In the genomic region with DNA sequence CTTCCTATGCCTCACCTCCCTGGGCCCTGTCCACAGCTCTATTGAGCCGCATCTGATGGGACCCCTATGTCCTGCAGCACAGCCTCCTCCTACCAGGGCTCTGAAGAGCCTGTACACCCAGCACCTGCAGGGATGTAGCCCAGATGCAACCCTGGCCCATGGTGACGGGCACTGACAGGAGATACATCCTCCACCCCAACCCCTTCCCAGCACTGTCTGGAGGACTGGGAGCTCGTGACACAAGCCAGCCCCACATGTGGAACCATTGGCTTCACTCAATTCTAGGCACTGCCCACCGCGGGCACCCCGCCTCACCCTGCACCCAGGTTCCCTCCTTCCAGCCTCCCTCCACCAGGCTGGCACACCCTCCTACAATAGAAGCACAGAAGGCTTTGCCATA, we compare ENCODE assay signal across 24 cellular contexts. TPM values are rescaled to one million over a fixed set of nuclear protein-coding genes. Genes with fewer than 3 reads are reported as not detected.
DNase-seq lines count a peak whose midpoint lies in the region; ATAC-seq, FAIRE-seq and TF ChIP-seq lines count a peak whose summit lies in the region.
"Had no signal": no experiment of that assay in that cellular context is flagged by ENCODE, and none has a peak within 500 bp of the region (broad histone marks: within the 10 kb centered on the region; RNA-seq: fewer than 3 reads in every experiment).

No MANE protein-coding gene starts in this region.

- CTCF ChIA-PET in H1 (lab: Charles Lee; ENCODE audit: partially characterized antibody): interaction anchor here (0.6 to 0.9 kb wide), 2 partner anchors 375 to 485 kb away, joined by 3 to 6 read pairs; no protein-coding TSS in a partner anchor

- no peak overlapping the region for H2BK120ac ChIP-seq in H1 (replicated peaks; ENCODE audit: low read depth, low read length)
- no peak overlapping the region for H2BK120ac ChIP-seq in mesendoderm (ENCODE audit: low read depth, low read length)
- H2BK120ac ChIP-seq in trophoblast cell (ENCODE audit: insufficient read depth, low read length, poor library complexity): no peak overlapping the region

- H2BK20ac ChIP-seq in H1 (ENCODE audit: low read length): no peak overlapping the region

- H3K18ac ChIP-seq in H1 (ENCODE audit: extremely low read depth, low read length): no peak overlapping the region
- no peak overlapping the region for H3K18ac ChIP-seq in mesendoderm (ENCODE audit: low read length)
- H3K18ac ChIP-seq in trophoblast cell (ENCODE audit: low read length): no peak overlapping the region

- H3K9me3 ChIP-seq in H1 (ENCODE audit: insufficient read depth in 2 of 2, low read depth in 1 of 2, low read length in 1 of 2): peaks cover 6 to 9% of the 10 kb centered on the region in 2 experiments
- H3K9me3 ChIP-seq in trophoblast cell (ENCODE audit: insufficient read depth, low read depth, low read length): peaks cover 2% of the 10 kb centered on the region
- H3K9me3 ChIP-seq: Caco-2 had no signal

- H3K56ac ChIP-seq in H1 (replicated peaks; ENCODE audit: insufficient read length, low read depth, low read length) (no peak overlapping the region), mesendoderm (ENCODE audit: low read length) (no peak overlapping the region)

- H2AK5ac ChIP-seq in H1 (ENCODE audit: low read depth, low read length): no peak overlapping the region
- H2AK5ac ChIP-seq in mesendoderm (ENCODE audit: low read length): no peak overlapping the region
- H2AK5ac ChIP-seq in trophoblast cell (ENCODE audit: low read length): no peak overlapping the region

- POLR2A ChIA-PET in H1 (lab: Charles Lee; ENCODE audit: partially characterized antibody): interaction anchor here (0.6 to 1.1 kb wide), 3 partner anchors 8 to 17 kb away, joined by 3 read pairs; no protein-coding TSS in a partner anchor

- no peaks in the 10 kb centered on the region for H3K9me3 Mint-ChIP-seq in activated naive CD4-positive, alpha-beta T cell treated with anti-CD3 and anti-CD28 coated beads, Interleukin-2, amount 50 U/mL, for 24 hours

- H2AFZ ChIP-seq in H1 (ENCODE audit: low read length): no peak overlapping the region
- H2AFZ ChIP-seq in trophoblast cell (ENCODE audit: insufficient read depth, low read length, poor library complexity): no peak overlapping the region

- H3K27ac Mint-ChIP-seq in activated naive CD4-positive, alpha-beta T cell treated with anti-CD3 and anti-CD28 coated beads, Interleukin-2, amount 50 U/mL, for 24 hours: peak overlapping the region; percentile 49
- H3K27ac Mint-ChIP-seq: B cell; CD4-positive, alpha-beta T cell; CD8-positive, alpha-beta T cell had no signal

- H3K36me3 ChIP-seq in H1 (ENCODE audit: control insufficient read depth in 2 of 4, insufficient read depth in 4 of 4, low read length in 3 of 4) (0 out of 8 replicates have a peak, but pooled peaks cover 0 to 3% (median 0%) of the 10 kb centered on the region in 4 experiments), mesendoderm (ENCODE audit: control insufficient read depth, insufficient read depth, low read length) (no peaks in the 10 kb centered on the region), trophoblast cell (ENCODE audit: control insufficient read depth in 1 of 2, insufficient read depth in 2 of 2, low read length in 2 of 2) (peaks cover 0 to 2% of the 10 kb centered on the region in 2 experiments)

- H3K23ac ChIP-seq in H1 (ENCODE audit: insufficient read length) (no peak overlapping the region), mesendoderm (ENCODE audit: low read length) (peak overlapping the region; percentile 52), trophoblast cell (ENCODE audit: low read length) (no peak overlapping the region)

- H3K14ac ChIP-seq in H1 (ENCODE audit: insufficient read length) (no peak overlapping the region), trophoblast cell (ENCODE audit: low read length) (no peak overlapping the region)

- FAIRE-seq in H1 (lab: Jason Lieb, UNC): no peak
- FAIRE-seq: A549, D721Med, G401.6, GM12891, GM18507 had no signal

- H3K27me3 ChIP-seq in H1 (replicated peaks in 1 of 4; ENCODE audit: control insufficient read depth in 3 of 4, extremely low read depth in 1 of 4, insufficient read depth in 3 of 4, low read length in 3 of 4) (no peaks in the 10 kb centered on the region; a peak in 1 of 7 replicates), mesendoderm (ENCODE audit: insufficient read depth, low read length, poor library complexity) (no peaks in the 10 kb centered on the region), trophoblast cell (ENCODE audit: insufficient read depth, low read length) (no peaks in the 10 kb centered on the region)

- H3K4me2 ChIP-seq in H1 (ENCODE audit: insufficient read depth in 1 of 2, low read depth in 2 of 2, low read length in 2 of 2) (no peak overlapping the region), mesendoderm (ENCODE audit: low read length) (no peak overlapping the region), trophoblast cell (ENCODE audit: low read length) (no peak overlapping the region)
- H3K4me2 ChIP-seq: A549 had no signal

- H3K9ac ChIP-seq in H1 (replicated peaks in 1 of 4; ENCODE audit: extremely low read depth in 1 of 4, low read depth in 3 of 4, low read length in 3 of 4) (no peak overlapping the region), mesendoderm (ENCODE audit: low read length) (no peak overlapping the region), trophoblast cell (ENCODE audit: low read length) (no peak overlapping the region)
- H3K9ac ChIP-seq: BLaER1 treated with 17β-estradiol and CSF1 and Interleukin-3, amounts not matched to agents 10 nM and 100 nM had no signal

- H3K79me1 ChIP-seq in H1 (ENCODE audit: low read depth, low read length) (peaks cover 33% of the 10 kb centered on the region), mesendoderm (ENCODE audit: low read length) (peaks cover 45% of the 10 kb centered on the region), trophoblast cell (ENCODE audit: low read length) (peaks cover 4% of the 10 kb centered on the region)

- 93% methylated on average over 6 of the region's 6 CpGs; no CpG with 5 or more reads in 1 of the 2 experiments for WGBS in H1 (ENCODE audit: extremely low coverage in 1 of 2, insufficient coverage in 1 of 2, insufficient read length in 1 of 2, insufficient replicate concordance in 2 of 2, low coverage in 1 of 2, low lambda C conversion rate in 2 of 2, missing lambda C conversion rate in 1 of 2), 2 experiments
- no CpG with 5 or more reads among the region's 6 CpGs for WGBS in mesendoderm (ENCODE audit: extremely low coverage, insufficient coverage, low lambda C conversion rate)
- WGBS in trophoblast cell (ENCODE audit: extremely low coverage, insufficient coverage, insufficient read length): no CpG with 5 or more reads among the region's 6 CpGs

- TF ChIP-seq POLR2A in H1 (IDR thresholded peaks at IDR 0.05; ENCODE audit: control extremely low read depth in 1 of 2, low read depth in 2 of 2, low read length in 2 of 2): no peak

- DNase-seq in activated naive CD4-positive, alpha-beta T cell treated with anti-CD3 and anti-CD28 coated beads, Interleukin-2, amount 50 U/mL, for 16 hours: no peak
- DNase-seq in H1 (ENCODE audit: low read depth in 1 of 2, low spot score in 2 of 2) (no peak), mesendoderm (no peak), trophoblast cell (no peak)
- no peak for DNase-seq in activated CD4-positive, alpha-beta T cell treated with anti-CD3 and anti-CD28 coated beads for 4 hours
- DNase-seq: AML-193; Caco-2; Calu3; CD4-positive, alpha-beta T cell; CD8-positive, alpha-beta T cell; DMS79 treated with DMSO at 0.1 percent for 48 hours; GF-D8 had no signal

- peaks cover 7% of the 10 kb centered on the region; the same call in 1 of the 2 replicates for H3K23me2 ChIP-seq in H1 (ENCODE audit: low read depth, low read length)

- H4K5ac ChIP-seq in H1 (ENCODE audit: insufficient read length, low read depth, low read length): no peak overlapping the region
- H4K5ac ChIP-seq in mesendoderm (ENCODE audit: low read length): no peak overlapping the region

- H3K27me3 Mint-ChIP-seq in activated naive CD4-positive, alpha-beta T cell treated with anti-CD3 and anti-CD28 coated beads, Interleukin-2, amount 50 U/mL, for 24 hours: peaks cover 18% of the 10 kb centered on the region

- peak overlapping the region; percentile 4; the same call in 1 of the 2 replicates for H4K8ac ChIP-seq in H1 (ENCODE audit: extremely low read depth, insufficient read depth, low read length)
- H4K8ac ChIP-seq in mesendoderm (ENCODE audit: low read depth, low read length): no peak overlapping the region
- no peak overlapping the region for H4K8ac ChIP-seq in trophoblast cell (ENCODE audit: low read depth, low read length)

- no peaks in the 10 kb centered on the region for H3K36me3 Mint-ChIP-seq in activated naive CD4-positive, alpha-beta T cell treated with anti-CD3 and anti-CD28 coated beads, Interleukin-2, amount 50 U/mL, for 24 hours
- H3K36me3 Mint-ChIP-seq: CD8-positive, alpha-beta T cell had no signal

- H3K27ac ChIP-seq in H1 (ENCODE audit: low read depth, low read length): no peak overlapping the region
- no peak overlapping the region for H3K27ac ChIP-seq in mesendoderm (ENCODE audit: low read depth, low read length)
- H3K27ac ChIP-seq in trophoblast cell (ENCODE audit: low read depth, low read length): no peak overlapping the region
- H3K27ac ChIP-seq: 22Rv1; A549; BLaER1 treated with 17β-estradiol and CSF1 and Interleukin-3, amounts not matched to agents 10 nM and 100 nM; C4-2B had no signal

- H4K91ac ChIP-seq in H1 (replicated peaks; ENCODE audit: insufficient read length, low read length) (no peak overlapping the region), trophoblast cell (ENCODE audit: low read depth, low read length) (no peak overlapping the region)

- no peak for TF ChIP-seq CTCF in H1 (IDR thresholded peaks at IDR 0.05; ENCODE audit: control extremely low read depth in 1 of 3, insufficient read depth in 1 of 3, low read depth in 1 of 3, low read length in 3 of 3)

- no peak overlapping the region for H3K4me3 ChIP-seq in H1 (ENCODE audit: extremely low read depth in 1 of 4, insufficient read depth in 2 of 4, low read depth in 3 of 4, low read length in 4 of 4)
- no peak overlapping the region for H3K4me3 ChIP-seq in mesendoderm (ENCODE audit: low read length)
- H3K4me3 ChIP-seq in trophoblast cell (ENCODE audit: low read depth, low read length): no peak overlapping the region
- H3K4me3 ChIP-seq: A549; BLaER1 treated with 17β-estradiol and CSF1 and Interleukin-3, amounts not matched to agents 10 nM and 100 nM had no signal

- H3K4me1 ChIP-seq in H1 (replicated peaks in 1 of 4; ENCODE audit: control insufficient read depth in 3 of 4, insufficient read depth in 4 of 4, low read length in 3 of 4) (peaks cover 11 to 16% (median 12%) of the 10 kb centered on the region in 4 experiments), mesendoderm (ENCODE audit: control insufficient read depth, low read depth, low read length) (peaks cover 2% of the 10 kb centered on the region), trophoblast cell (ENCODE audit: control insufficient read depth in 1 of 2, insufficient read depth in 2 of 2, low read length in 2 of 2) (peaks cover 10 to 29% of the 10 kb centered on the region in 2 experiments)

- H3K4ac ChIP-seq in H1 (replicated peaks; ENCODE audit: insufficient read length, low read depth, low read length) (no peak overlapping the region), mesendoderm (ENCODE audit: low read depth, low read length) (no peak overlapping the region), trophoblast cell (ENCODE audit: low read depth, low read length) (peak overlapping the region; percentile 57)

- H2BK12ac ChIP-seq in H1 (ENCODE audit: low read depth, low read length) (no peak overlapping the region), trophoblast cell (ENCODE audit: low read length) (no peak overlapping the region)

- H2BK15ac ChIP-seq in H1 (ENCODE audit: low read length) (no peak overlapping the region), mesendoderm (replicated peaks; ENCODE audit: low read depth) (no peak overlapping the region)

- ATAC-seq in GM21367 (IDR thresholded peaks at IDR 0.05; ENCODE audit: unreplicated experiment): no peak
- no peak for ATAC-seq in HG03025 (IDR thresholded peaks at IDR 0.05; ENCODE audit: low FRiP score, unreplicated experiment)
- ATAC-seq: A549; CD8-positive, alpha-beta T cell had no signal

- no peak overlapping the region for H2BK5ac ChIP-seq in H1 (ENCODE audit: low read depth, low read length)
- no peak overlapping the region for H2BK5ac ChIP-seq in mesendoderm (ENCODE audit: low read length)
- H2BK5ac ChIP-seq in trophoblast cell (ENCODE audit: low read depth, low read length, poor library complexity): no peak overlapping the region

- no peak overlapping the region for H4K12ac ChIP-seq in trophoblast cell (ENCODE audit: low read depth, low read length)

- H3K79me2 ChIP-seq in H1 (ENCODE audit: control insufficient read depth in 1 of 2, insufficient read depth in 2 of 2, low read length in 2 of 2) (peaks cover 29 to 96% of the 10 kb centered on the region in 2 experiments), mesendoderm (ENCODE audit: control insufficient read depth, insufficient read depth, low read length) (peaks cover 93% of the 10 kb centered on the region), trophoblast cell (ENCODE audit: control insufficient read depth, insufficient read depth, low read length, poor library complexity) (peaks cover 12% of the 10 kb centered on the region)

- H3K4me1 Mint-ChIP-seq in activated naive CD4-positive, alpha-beta T cell treated with anti-CD3 and anti-CD28 coated beads, Interleukin-2, amount 50 U/mL, for 24 hours: peaks cover 29% of the 10 kb centered on the region

- TF ChIP-seq EP300 in H1 (IDR thresholded peaks at IDR 0.05; ENCODE audit: borderline replicate concordance in 1 of 2, low read depth in 2 of 2, low read length in 2 of 2): no peak

- H3K4me3 Mint-ChIP-seq in activated naive CD4-positive, alpha-beta T cell treated with anti-CD3 and anti-CD28 coated beads, Interleukin-2, amount 50 U/mL, for 24 hours: no peak overlapping the region
- H3K4me3 Mint-ChIP-seq: B cell; CD4-positive, alpha-beta T cell; CD8-positive, alpha-beta T cell had no signal

- peaks cover 2 to 34% of the 10 kb centered on the region in 2 experiments for H4K20me1 ChIP-seq in H1 (replicated peaks in 1 of 2; ENCODE audit: control insufficient read depth in 1 of 2, insufficient read depth in 2 of 2, low read length in 2 of 2)

- TF ChIP-seq RAD21 in H1 (IDR thresholded peaks at IDR 0.05 in 1 of 2, conservative IDR thresholded peaks at IDR 0.05 in 1 of 2; ENCODE audit: low read depth in 2 of 2, low read length in 2 of 2): no peak

RNA-seq across cellular contexts. Expression of gene GRB10, which starts 2.6 kb away (rescaled TPM):
- total RNA-seq in H1 (2021; fragmentation: NEBNext Ultra II Directional; extraction: Animal tissue kit (Norgen Biotek cat#: 25700)): 92.6 and 97.0 TPM in 2 replicates
- 35.7 TPM in 2 replicates for polyA plus RNA-seq in H1 (2011; rRNA removed)
- polyA plus RNA-seq in H1 (2011; cell fraction: cytosol; rRNA removed): 32.1 TPM
- polyA plus RNA-seq in H1 (2011; cell fraction: nucleus; rRNA removed): 65.7 TPM
- polyA plus RNA-seq in H1 (2012, experiment 1 of 2): 66.8 to 75.8 TPM (median 74.0 TPM) in 4 replicates
- polyA plus RNA-seq in H1 (2012, experiment 2 of 2): 36.3 TPM
- 32.9 TPM for polyA plus RNA-seq in H1 (2013, experiment 1 of 2)
- 33.9 TPM for polyA plus RNA-seq in H1 (2013, experiment 2 of 2)
- polyA minus RNA-seq in H1 (2011; rRNA and poly(A)+ RNA removed): 74.5 and 77.8 TPM in 2 replicates
- polyA minus RNA-seq in H1 (2011; cell fraction: cytosol; rRNA and poly(A)+ RNA removed): 60.0 TPM
- polyA minus RNA-seq in H1 (2011; cell fraction: nucleus; rRNA and poly(A)+ RNA removed): 111 TPM
- 29.6 TPM for polyA plus RNA-seq in mesendoderm (2013, experiment 1 of 2)
- 29.5 TPM for polyA plus RNA-seq in mesendoderm (2013, experiment 2 of 2)
- 24.4 and 24.9 TPM in 2 replicates for polyA plus RNA-seq in trophoblast cell (2013)
- total RNA-seq: B cell had no signal
